Comparison of ENCODE assay signal across 7 cellular contexts in the genomic region with DNA sequence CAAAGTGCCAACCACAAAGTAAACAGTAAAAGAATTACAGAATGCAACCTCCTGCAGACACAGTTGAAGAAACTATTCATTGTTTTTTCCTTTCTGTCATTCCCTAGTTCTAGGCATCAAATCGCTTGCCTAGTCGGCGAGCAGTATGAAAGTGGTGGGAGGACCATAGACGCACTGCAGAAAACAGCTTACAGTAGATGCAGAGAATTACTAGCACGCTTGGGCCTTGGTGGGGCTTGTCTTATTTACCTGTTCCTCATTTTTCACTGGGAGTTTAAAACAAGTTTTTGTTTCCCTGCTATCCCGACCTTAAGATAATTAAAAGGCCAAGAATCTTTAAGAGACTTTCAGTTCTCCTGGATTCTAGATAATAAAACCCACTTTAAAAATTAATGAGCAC. TPM values are rescaled to one million over a fixed set of nuclear protein-coding genes. Genes with fewer than 3 reads are reported as not detected.
DNase-seq lines count a peak whose midpoint lies in the region; ATAC-seq and TF ChIP-seq lines count a peak whose summit lies in the region.

No MANE protein-coding gene starts in this region.

- peak overlapping the region; percentile 87; the same call in 1 of the 2 replicates for H3K9ac ChIP-seq in MM.1S (ENCODE audit: low read length)
- H3K9ac ChIP-seq in trophoblast cell (ENCODE audit: low read length): no peak overlapping the region

- no peaks in the 10 kb centered on the region for H3K9me3 Mint-ChIP-seq in effector memory CD8-positive, alpha-beta T cell

- H2BK120ac ChIP-seq in trophoblast cell (ENCODE audit: insufficient read depth, low read length, poor library complexity): no peak overlapping the region

- H3K9me3 ChIP-seq in MM.1S (replicated peaks; ENCODE audit: insufficient read depth, low read length) (no peaks in the 10 kb centered on the region), trophoblast cell (ENCODE audit: insufficient read depth, low read depth, low read length) (no peaks in the 10 kb centered on the region)

- no peak overlapping the region for H4K12ac ChIP-seq in trophoblast cell (ENCODE audit: low read depth, low read length)

- no peak overlapping the region for H2AK5ac ChIP-seq in trophoblast cell (ENCODE audit: low read length)

- no peaks in the 10 kb centered on the region for H3K27me3 Mint-ChIP-seq in effector memory CD8-positive, alpha-beta T cell

- no CpG with 5 or more reads among the region's 6 CpGs for WGBS in trophoblast cell (ENCODE audit: extremely low coverage, insufficient coverage, insufficient read length)

- H3K27me3 ChIP-seq in GM06990 (replicated peaks; ENCODE audit: control insufficient read depth, insufficient read depth, low read length): no peaks in the 10 kb centered on the region
- no peaks in the 10 kb centered on the region for H3K27me3 ChIP-seq in MM.1S (replicated peaks; ENCODE audit: insufficient read depth, low read length)
- H3K27me3 ChIP-seq in trophoblast cell (ENCODE audit: insufficient read depth, low read length): no peaks in the 10 kb centered on the region

- intact Hi-C loops in posterior vena cava (cut with DNase I): no loop called here

- H3K27ac ChIP-seq in MM.1S (ENCODE audit: low read length) (no peak overlapping the region), trophoblast cell (ENCODE audit: low read depth, low read length) (no peak overlapping the region)

- H3K36me3 Mint-ChIP-seq in effector memory CD8-positive, alpha-beta T cell (ENCODE audit: insufficient read depth): peaks cover 9% of the 10 kb centered on the region

- no peak overlapping the region for H2BK5ac ChIP-seq in trophoblast cell (ENCODE audit: low read depth, low read length, poor library complexity)

- H4K8ac ChIP-seq in trophoblast cell (ENCODE audit: low read depth, low read length): peak overlapping the region; percentile 43

- H2BK12ac ChIP-seq in trophoblast cell (ENCODE audit: low read length): no peak overlapping the region

- no peaks in the 10 kb centered on the region for H3K9me2 ChIP-seq in MM.1S (replicated peaks; ENCODE audit: insufficient read depth, low read length)

- peaks cover 28 to 43% of the 10 kb centered on the region in 2 donors for H3K4me1 Mint-ChIP-seq in effector memory CD8-positive, alpha-beta T cell (ENCODE audit: low read depth in 2 of 2)

- DNase-seq in GM06990 (ENCODE audit: extremely low read depth, insufficient read length) (no peak), MM.1S (no peak), trophoblast cell (no peak), posterior vena cava (ENCODE audit: low spot score) (no peak), hippocampal formation (lab: John Stamatoyannopoulos, UW) (no peak), kidney glomerular epithelial cell (lab: John Stamatoyannopoulos, UW) (no peak)
- DNase-seq in effector memory CD8-positive, alpha-beta T cell: no peak

- H3K4me1 ChIP-seq in MM.1S (ENCODE audit: low read length) (peaks cover 29% of the 10 kb centered on the region), trophoblast cell (ENCODE audit: control insufficient read depth in 1 of 2, insufficient read depth in 2 of 2, low read length in 2 of 2) (no peaks in the 10 kb centered on the region)

- no peak overlapping the region for H3K18ac ChIP-seq in trophoblast cell (ENCODE audit: low read length)

- peaks cover 42% of the 10 kb centered on the region for H3K79me2 ChIP-seq in MM.1S (ENCODE audit: low read length)
- peaks cover 4% of the 10 kb centered on the region for H3K79me2 ChIP-seq in trophoblast cell (ENCODE audit: control insufficient read depth, insufficient read depth, low read length, poor library complexity)

- peak overlapping the region; percentile 68; the same call in 1 of the 2 replicates for H3K4me3 ChIP-seq in GM06990 (replicated peaks; ENCODE audit: low read depth, low read length)
- peak overlapping the region; percentile 78 for H3K4me3 ChIP-seq in MM.1S (ENCODE audit: low read length)
- H3K4me3 ChIP-seq in trophoblast cell (ENCODE audit: low read depth, low read length): no peak overlapping the region

- no peak for ATAC-seq in effector memory CD8-positive, alpha-beta T cell (replicated peaks)

- H3K79me1 ChIP-seq in trophoblast cell (ENCODE audit: low read length): peaks cover 3% of the 10 kb centered on the region

- H3K4me3 Mint-ChIP-seq in effector memory CD8-positive, alpha-beta T cell: peak overlapping the region; percentile 98 to 99

- H3K4me2 ChIP-seq in MM.1S (ENCODE audit: low read depth, low read length): peak overlapping the region; percentile 79
- no peak overlapping the region for H3K4me2 ChIP-seq in trophoblast cell (ENCODE audit: low read length)

- peak overlapping the region; percentile 100 for H3K27ac Mint-ChIP-seq in effector memory CD8-positive, alpha-beta T cell

- no peak overlapping the region for H3K23ac ChIP-seq in trophoblast cell (ENCODE audit: low read length)

- H4K20me1 ChIP-seq in MM.1S (ENCODE audit: insufficient read depth, low read length): no peaks in the 10 kb centered on the region

- H2AFZ ChIP-seq in MM.1S (ENCODE audit: low read length) (peak overlapping the region; percentile 86), trophoblast cell (ENCODE audit: insufficient read depth, low read length, poor library complexity) (no peak overlapping the region)

- H3F3A ChIP-seq in MM.1S (ENCODE audit: insufficient read depth, low read length): no peaks in the 10 kb centered on the region; the same call in 1 of the 2 replicates

- no peak overlapping the region for H3K14ac ChIP-seq in trophoblast cell (ENCODE audit: low read length)

- H3K4ac ChIP-seq in trophoblast cell (ENCODE audit: low read depth, low read length): no peak overlapping the region

- TF ChIP-seq CTCF in GM06990 (IDR thresholded peaks at IDR 0.05; ENCODE audit: insufficient read depth, low read length, poor library complexity, severe bottlenecking) (no peak), MM.1S (IDR thresholded peaks at IDR 0.05; ENCODE audit: low read length) (no peak)

- no peak overlapping the region for H4K91ac ChIP-seq in trophoblast cell (ENCODE audit: low read depth, low read length)

- H3K36me3 ChIP-seq in GM06990 (ENCODE audit: control insufficient read depth, insufficient read depth, low read length) (no peaks in the 10 kb centered on the region), MM.1S (replicated peaks; ENCODE audit: insufficient read depth, low read length) (no peaks in the 10 kb centered on the region), trophoblast cell (ENCODE audit: control insufficient read depth in 1 of 2, insufficient read depth in 2 of 2, low read length in 2 of 2) (no peaks in the 10 kb centered on the region)

RNA-seq across cellular contexts. Expression of gene ARL14EP, which starts 0.7 kb away (rescaled TPM):
- 13.8 and 15.0 TPM in 2 replicates for polyA plus RNA-seq in trophoblast cell (2013)
- 10 to 100 TPM; 22.7 to 28.0 TPM for total RNA-seq in posterior vena cava
